ENCODE assay signal across 8 cellular contexts in genomic region chr19:12484371-12485322, GRCh38. TPM values are rescaled to one million over a fixed set of nuclear protein-coding genes. Genes with fewer than 3 reads are reported as not detected.
DNase-seq lines count a peak whose midpoint lies in the region; TF ChIP-seq lines count a peak whose summit lies in the region.

TSS of gene ZNF709 (minus strand) at chr19:12484816. CDS start at chr19:12484657, 159 bp downstream.

- no CpG with 5 or more reads among the region's 63 CpGs for WGBS in H9 (ENCODE audit: extremely low coverage, insufficient read length, low lambda C conversion rate)

- no peaks in the 10 kb centered on the region for H3K9me3 Mint-ChIP-seq in H9

- TF ChIP-seq CTCF in H9 (conservative IDR thresholded peaks at IDR 0.05) = no peak
- TF ChIP-seq CTCF in SU-DHL-6 (IDR thresholded peaks at IDR 0.05; ENCODE audit: insufficient read depth, low read length, poor library complexity, severe bottlenecking) = no peak
- TF ChIP-seq CTCF in parathyroid adenoma (IDR thresholded peaks at IDR 0.05) = no peak
- TF ChIP-seq CTCF in tibial artery (IDR thresholded peaks at IDR 0.05) = no peak

- no peak within 1 kb of the TSS for H3K56ac ChIP-seq in H9 (ENCODE audit: insufficient read length, low read depth, low read length)

- peak within 1 kb of the TSS; percentile 77 to 82 (median 77); a peak in 5 of 7 replicates for H3K27ac Mint-ChIP-seq in H9

- no peak within 1 kb of the TSS for H2BK120ac ChIP-seq in H9 (ENCODE audit: low read depth, low read length, poor library complexity, severe bottlenecking)

- no peaks in the 10 kb centered on the region; a peak in 1 of 7 replicates for H3K36me3 Mint-ChIP-seq in H9 (ENCODE audit: insufficient read depth in 1 of 3, low read depth in 3 of 3)

- peaks cover 10% of the 10 kb centered on the region for H3K23me2 ChIP-seq in H9 (ENCODE audit: insufficient read length, low read depth, low read length, poor library complexity, severe bottlenecking)

- H2BK5ac ChIP-seq in H9 (ENCODE audit: insufficient read length, low read length) = no peak within 1 kb of the TSS

- H3K27ac ChIP-seq in H9 (ENCODE audit: insufficient read length, low read depth, low read length) (no peak within 1 kb of the TSS), SU-DHL-6 (ENCODE audit: low read depth, low read length) (no peak within 1 kb of the TSS), parathyroid adenoma (peak within 1 kb of the TSS; percentile 71), tibial artery (peak within 1 kb of the TSS; percentile 79 to 85)

- H3K4me1 ChIP-seq in H9 (ENCODE audit: insufficient read depth, low read length) (no peaks in the 10 kb centered on the region; the same call in 1 of the 2 replicates), adipocyte (ENCODE audit: control insufficient read depth, insufficient read depth, low read length) (peaks cover 8% of the 10 kb centered on the region), parathyroid adenoma (peaks cover 8% of the 10 kb centered on the region), tibial artery (peaks cover 0 to 18% (median 9%) of the 10 kb centered on the region in 4 donors)

- H3K4me2 ChIP-seq in H9 (ENCODE audit: insufficient read depth, insufficient read length, low read length) (peak within 1 kb of the TSS; percentile 84), SU-DHL-6 (ENCODE audit: low read depth, low read length, poor library complexity, severe bottlenecking) (peak within 1 kb of the TSS; percentile 80), parathyroid adenoma (ENCODE audit: low read length) (peak within 1 kb of the TSS; percentile 98)

- no peak within 1 kb of the TSS for H3K4ac ChIP-seq in H9 (ENCODE audit: low read depth, low read length)

- peak; percentile 87 for DNase-seq in GDM1 (lab: John Stamatoyannopoulos, UW)
- DNase-seq in H9 = peak; percentile 96
- DNase-seq in NCI-H1048 (lab: John Stamatoyannopoulos, UW) = peak; percentile 48
- peak; percentile 96 for DNase-seq in adipocyte (ENCODE audit: low read depth)
- peak; percentile 96 for DNase-seq in cardiac septum (ENCODE audit: low spot score)
- DNase-seq in tibial artery = peak; percentile 92 to 94

- no peak within 1 kb of the TSS for H4K91ac ChIP-seq in H9 (ENCODE audit: insufficient read length, low read depth, low read length)

- H4K5ac ChIP-seq in H9 (ENCODE audit: insufficient read length, low read depth, low read length) = no peak within 1 kb of the TSS

- H3K4me3 Mint-ChIP-seq in H9 = peak within 1 kb of the TSS; percentile 83 to 87

- H3K36me3 ChIP-seq in SU-DHL-6 (ENCODE audit: low read length) = no peaks in the 10 kb centered on the region
- no peaks in the 10 kb centered on the region for H3K36me3 ChIP-seq in adipocyte (ENCODE audit: control insufficient read depth, insufficient read depth, low read length, severe bottlenecking)
- no peaks in the 10 kb centered on the region for H3K36me3 ChIP-seq in parathyroid adenoma (ENCODE audit: control insufficient read depth, insufficient read depth, low read length)
- H3K36me3 ChIP-seq in tibial artery = no peaks in the 10 kb centered on the region

- peak within 1 kb of the TSS; percentile 42; the same call in 1 of the 2 replicates for H3K14ac ChIP-seq in H9 (ENCODE audit: insufficient read depth, low read length)

- no peaks in the 10 kb centered on the region for H3F3A ChIP-seq in SU-DHL-6 (ENCODE audit: insufficient read depth)

- no peak within 1 kb of the TSS for H2BK20ac ChIP-seq in H9 (ENCODE audit: low read depth, low read length, poor library complexity, severe bottlenecking)

- H3K79me1 ChIP-seq in H9 (ENCODE audit: insufficient read depth, low read depth, low read length, poor library complexity, severe bottlenecking) = no peaks in the 10 kb centered on the region

- H3K4me3 ChIP-seq in SU-DHL-6 (ENCODE audit: insufficient read depth, low read length, poor library complexity, severe bottlenecking) (peak within 1 kb of the TSS; percentile 72), adipocyte (ENCODE audit: low read length) (peak within 1 kb of the TSS; percentile 94), parathyroid adenoma (ENCODE audit: low read depth, low read length) (peak within 1 kb of the TSS; percentile 99), tibial artery (peak within 1 kb of the TSS; percentile 84 to 87)

- H3K27me3 ChIP-seq in H9 (ENCODE audit: insufficient read depth, low read length) = no peaks in the 10 kb centered on the region; the same call in 1 of the 2 replicates
- H3K27me3 ChIP-seq in SU-DHL-6 (ENCODE audit: low read length) = no peaks in the 10 kb centered on the region
- H3K27me3 ChIP-seq in adipocyte (replicated peaks; ENCODE audit: control insufficient read depth, insufficient read depth, low read length) = no peaks in the 10 kb centered on the region
- no peaks in the 10 kb centered on the region for H3K27me3 ChIP-seq in parathyroid adenoma (ENCODE audit: control insufficient read depth, insufficient read depth, low read length)
- H3K27me3 ChIP-seq in tibial artery = no peaks in the 10 kb centered on the region

- no peak within 1 kb of the TSS for H2BK12ac ChIP-seq in H9 (ENCODE audit: insufficient read length, low read depth, low read length)

- H4K8ac ChIP-seq in H9 (replicated peaks; ENCODE audit: insufficient read length, low read depth, low read length) = no peak within 1 kb of the TSS

- H3K9ac ChIP-seq in H9 (ENCODE audit: extremely low read depth, insufficient read length, low read length) (peak within 1 kb of the TSS; percentile 66), SU-DHL-6 (ENCODE audit: low read length) (peak within 1 kb of the TSS; percentile 73), adipocyte (ENCODE audit: low read length) (peak within 1 kb of the TSS; percentile 87), parathyroid adenoma (peak within 1 kb of the TSS; percentile 21)

- H2BK15ac ChIP-seq in H9 (ENCODE audit: low read depth, low read length) = no peak within 1 kb of the TSS

- H3K79me2 ChIP-seq in H9 (ENCODE audit: insufficient read depth, low read length) = no peaks in the 10 kb centered on the region
- H3K79me2 ChIP-seq in SU-DHL-6 (ENCODE audit: insufficient read depth, low read length) = peaks cover 10% of the 10 kb centered on the region; the same call in 1 of the 2 replicates
- H3K79me2 ChIP-seq in parathyroid adenoma = peaks cover 20% of the 10 kb centered on the region

- H3T11ph ChIP-seq in H9 (ENCODE audit: low read length) = no peak within 1 kb of the TSS

- intact Hi-C loops in cardiac septum (cut with DNase I) (no loop called here), tibial artery (cut with DNase I; ENCODE audit: low total_unique reads) (no loop called here)

- H4K20me1 ChIP-seq in H9 (ENCODE audit: control insufficient read depth, insufficient read depth, insufficient read length) (no peaks in the 10 kb centered on the region), SU-DHL-6 (ENCODE audit: low read depth, low read length) (no peaks in the 10 kb centered on the region)

- H2AK5ac ChIP-seq in H9 (ENCODE audit: insufficient read length, low read length) = no peak within 1 kb of the TSS

- H3K18ac ChIP-seq in H9 (ENCODE audit: insufficient read length, low read depth, low read length) = no peak within 1 kb of the TSS

- H3K9me3 ChIP-seq in H9 (ENCODE audit: control insufficient read depth, low read depth, low read length) = no peaks in the 10 kb centered on the region
- no peaks in the 10 kb centered on the region for H3K9me3 ChIP-seq in SU-DHL-6 (ENCODE audit: insufficient read depth, low read length)
- H3K9me3 ChIP-seq in adipocyte (ENCODE audit: control insufficient read depth, low read length) = no peaks in the 10 kb centered on the region
- no peaks in the 10 kb centered on the region for H3K9me3 ChIP-seq in parathyroid adenoma (ENCODE audit: control insufficient read depth, low read length)
- no peaks in the 10 kb centered on the region for H3K9me3 ChIP-seq in tibial artery

- H3K23ac ChIP-seq in H9 (ENCODE audit: insufficient read length, low read depth, low read length) = no peak within 1 kb of the TSS

- H2AFZ ChIP-seq in H9 (ENCODE audit: low read length) = no peak within 1 kb of the TSS
- H2AFZ ChIP-seq in SU-DHL-6 (ENCODE audit: low read depth, low read length, severe bottlenecking) = peak within 1 kb of the TSS; percentile 93
- peak within 1 kb of the TSS; percentile 87 for H2AFZ ChIP-seq in parathyroid adenoma

- H3K4me1 Mint-ChIP-seq in H9 = peaks cover 13 to 19% of the 10 kb centered on the region in 2 experiments

- no peaks in the 10 kb centered on the region for H3K9me2 ChIP-seq in SU-DHL-6 (replicated peaks; ENCODE audit: insufficient read depth, low read length)

- peaks cover 11% of the 10 kb centered on the region for H3K27me3 Mint-ChIP-seq in H9 (ENCODE audit: low read depth)

RNA-seq across cellular contexts. Expression of gene ZNF709, which starts in this region (rescaled TPM):
- total RNA-seq in H9 (2021) = 2.1 and 3.8 TPM in 2 replicates
- 0.94 TPM for total RNA-seq in cardiac septum

Comparison
In these comparisons a context has a peak if more than half of its experiments do, and no peak if none do; other contexts are left out.
1. Peak in DNase-seq in cardiac septum; RNA of the gene not detected or under 1 TPM.
2. H3K27ac ChIP-seq: peak in parathyroid adenoma (single experiment) and tibial artery (2 of 2); none in H9 (single experiment) and SU-DHL-6 (single experiment).
3. H3K9ac ChIP-seq: peak in every context shown above with its lines; median percentile 87 in adipocyte; 73 in SU-DHL-6; 66 in H9; 21 in parathyroid adenoma.
4. Peak in every context shown above with its lines, with median percentiles within 50 percentile points of each other: DNase-seq, H3K4me2 ChIP-seq and H3K4me3 ChIP-seq.